Comparison of ENCODE assay signal across 1 cellular context in genomic region chr4:20432098-20432497, GRCh38.
TF ChIP-seq lines count a peak whose summit lies in the region.

No MANE protein-coding gene starts in this region.

TF ChIP-seq in GM23338, 12 proteins besides CTCF, POLR2A, EP300 and RAD21 (continued from another document):
- no peak for TF ChIP-seq ZNF462 (CRISPR knock-in tag; IDR thresholded peaks at IDR 0.05)
- TF ChIP-seq STAT1 (IDR thresholded peaks at IDR 0.05; ENCODE audit: unreplicated experiment) = no peak
- TF ChIP-seq NANOG (IDR thresholded peaks at IDR 0.05; ENCODE audit: borderline replicate concordance) = no peak
- TF ChIP-seq EZH2phosphoT487 (IDR thresholded peaks at IDR 0.05; ENCODE audit: unreplicated experiment) = no peak
